In genomic region chr4:3368841-3369760, GRCh38 we compare ENCODE assay signal across 8 cellular contexts.
DNase-seq lines count a peak whose midpoint lies in the region; ATAC-seq and TF ChIP-seq lines count a peak whose summit lies in the region.
"Had no signal": no experiment of that assay in that cellular context is flagged by ENCODE, and none has a peak within 500 bp of the region (broad histone marks: within the 10 kb centered on the region; RNA-seq: fewer than 3 reads in every experiment).

No MANE protein-coding gene starts in this region.

- H3K27me3 ChIP-seq in psoas muscle (ENCODE audit: insufficient read depth in 3 of 3, low read length in 2 of 3), result no peaks in the 10 kb centered on the region

- intact Hi-C loops in psoas muscle (cut with DNase I), result no loop called here

- WGBS in psoas muscle, 3 donors, result 45 to 53% (median 50%) methylated on average over 19 to 20 of the region's 20 CpGs

- DNase-seq in EH (ENCODE audit: low read depth) (peak; percentile 19), NCI-H146 treated with DMSO at 0.1 percent for 48 hours (lab: John Stamatoyannopoulos, UW; ENCODE audit: unreplicated experiment) (peak; percentile 2), coronary artery (ENCODE audit: low spot score) (peak; percentile 68), psoas muscle (no peak), ureter (ENCODE audit: low spot score) (no peak)
- no peak for DNase-seq in stimulated activated CD4-positive, alpha-beta T cell treated with anti-CD3 and anti-CD28 coated beads, Interleukin-4, amount 100 ng/mL, for 1 hour
- DNase-seq: NCI-H1048 had no signal

- H3K9me3 ChIP-seq in psoas muscle, result no peaks in the 10 kb centered on the region

- H3K27ac ChIP-seq in coronary artery (no peak overlapping the region), psoas muscle (no peak overlapping the region)

- H3K4me1 ChIP-seq in psoas muscle, result peaks cover 20% of the 10 kb centered on the region

- ATAC-seq in psoas muscle, result peak in 1 of 4 donors; percentile 13
- no peak for ATAC-seq in HG03520 (IDR thresholded peaks at IDR 0.05; ENCODE audit: unreplicated experiment)

- TF ChIP-seq CTCF in coronary artery (IDR thresholded peaks at IDR 0.05), result no peak
- no peak for TF ChIP-seq CTCF in psoas muscle (IDR thresholded peaks at IDR 0.05)

- no peaks in the 10 kb centered on the region for H3K36me3 ChIP-seq in psoas muscle (ENCODE audit: insufficient read depth in 1 of 2, low read depth in 1 of 2)

- H3K4me3 ChIP-seq in coronary artery (peak overlapping the region; percentile 56), psoas muscle (peak overlapping the region; percentile 37)

Comparison
In these comparisons a context has a peak if more than half of its experiments do, and no peak if none do; other contexts are left out.
1. DNase-seq: peak in EH (single experiment), NCI-H146 treated with DMSO at 0.1 percent for 48 hours (single experiment) and coronary artery (single experiment); none in psoas muscle (0 of 2), ureter (single experiment) and stimulated activated CD4-positive, alpha-beta T cell treated with anti-CD3 and anti-CD28 coated beads, Interleukin-4, amount 100 ng/mL, for 1 hour (single experiment).